Comparison of ENCODE assay signal across 5 cellular contexts in the genomic region with DNA sequence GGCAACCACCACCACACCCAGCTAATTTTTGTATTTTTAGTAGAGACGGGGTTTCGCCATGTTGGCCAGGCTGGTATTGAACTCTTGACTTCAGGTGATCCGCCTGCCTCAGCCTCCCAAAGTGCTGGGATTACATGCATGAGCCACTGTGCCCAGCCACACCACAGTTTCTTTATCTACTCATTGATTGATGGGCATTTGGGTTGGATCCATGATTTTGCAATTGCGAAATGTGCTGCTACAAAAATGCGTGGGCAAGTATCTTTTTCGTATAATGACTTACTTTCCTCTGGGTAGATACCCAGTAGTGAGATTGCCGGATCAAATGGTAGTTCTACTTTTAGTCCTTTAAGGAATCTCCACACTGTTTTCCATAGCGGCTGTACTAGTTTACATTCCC.
DNase-seq lines count a peak whose midpoint lies in the region; ATAC-seq and TF ChIP-seq lines count a peak whose summit lies in the region.
"Not testable (repeated sequence)": the region's sequence is repeated elsewhere in the genome, so short reads cannot be mapped to it uniquely, and the experiment has no call there.

No MANE protein-coding gene starts in this region.

- not testable (repeated sequence) for H3K36me3 ChIP-seq in liver (ENCODE audit: control insufficient read depth in 4 of 4, insufficient read depth in 3 of 4, low read depth in 1 of 4, low read length in 3 of 4)

- H3K9me3 ChIP-seq in liver (ENCODE audit: control insufficient read depth in 4 of 4, low read length in 3 of 4): not testable (repeated sequence)

- H3K9ac ChIP-seq in liver (ENCODE audit: low read depth in 1 of 2, low read length in 2 of 2): not testable (repeated sequence)

- ATAC-seq in omental fat pad (ENCODE audit: low FRiP score): peak; percentile 31

- DNase-seq in NCI-H226: peak; percentile 73
- DNase-seq in amniotic epithelial cell (ENCODE audit: low read depth): peak; percentile 74
- DNase-seq in fibroblast of mammary gland (ENCODE audit: low read depth): peak; percentile 25
- DNase-seq in omental fat pad (ENCODE audit: low spot score): not testable (repeated sequence)

- H3K27ac ChIP-seq in liver (ENCODE audit: low read depth in 1 of 2, low read length in 2 of 2): not testable (repeated sequence)

- 59% methylated on average over 8 of the region's 8 CpGs for WGBS in liver

- TF ChIP-seq CTCF in fibroblast of mammary gland (conservative IDR thresholded peaks at IDR 0.05; ENCODE audit: control insufficient read depth, insufficient read depth, low read depth, low read length); liver (IDR thresholded peaks at IDR 0.05; ENCODE audit: low read depth, low read length, missing input control); omental fat pad (IDR thresholded peaks at IDR 0.05): not testable (repeated sequence)

- not testable (repeated sequence) for H3K27me3 ChIP-seq in liver (ENCODE audit: control insufficient read depth in 4 of 4, insufficient read depth in 4 of 4, low read length in 3 of 4)

- H3K4me3 ChIP-seq in fibroblast of mammary gland (ENCODE audit: control insufficient read depth, low read depth, low read length); liver (ENCODE audit: low read depth in 1 of 3, low read length in 3 of 3): not testable (repeated sequence)

- peak in 1 of 2 donors; percentile 7 for TF ChIP-seq RAD21 in liver (IDR thresholded peaks at IDR 0.05)

- not testable (repeated sequence) for H3K4me1 ChIP-seq in liver (ENCODE audit: control insufficient read depth in 4 of 4, insufficient read depth in 4 of 4, low read length in 3 of 4)

TF ChIP-seq in liver, 16 proteins besides CTCF, POLR2A, EP300 and RAD21:
- TF ChIP-seq RXRA (IDR thresholded peaks at IDR 0.05) (peak in 1 of 2 donors; percentile 12), HNF4A (conservative IDR thresholded peaks at IDR 0.05) (peak in 1 of 2 donors; percentile 33), EGR1 (IDR thresholded peaks at IDR 0.05; ENCODE audit: low read depth in 2 of 2) (peak; percentile 70 to 75)
